Comparison of ENCODE assay signal across 9 cellular contexts in genomic region chr5:74543162-74543995, GRCh38.
DNase-seq lines count a peak whose midpoint lies in the region; TF ChIP-seq lines count a peak whose summit lies in the region.
"Had no signal": no experiment of that assay in that cellular context is flagged by ENCODE, and none has a peak within 500 bp of the region (broad histone marks: within the 10 kb centered on the region; RNA-seq: fewer than 3 reads in every experiment).

No MANE protein-coding gene starts in this region.

- TF ChIP-seq CTCF in BJ (IDR thresholded peaks at IDR 0.05; ENCODE audit: insufficient read depth, low read depth, low read length) (no peak), mammary epithelial cell (conservative IDR thresholded peaks at IDR 0.05 in 1 of 2, IDR thresholded peaks at IDR 0.05 in 1 of 2; ENCODE audit: extremely low read depth in 1 of 2, insufficient read depth in 1 of 2, low read depth in 1 of 2, low read length in 2 of 2) (no peak)

- dilution Hi-C loops in mammary epithelial cell (cut with HindIII; ENCODE audit: low sequenced_read_pairs): loop anchor here (5.0 to 25.0 kb wide), 2 partner anchors 39 to 631 kb away; no protein-coding TSS in a partner anchor

- CTCF ChIA-PET in BJ (lab: Yijun Ruan, JAX) (interaction anchor here (0.6 to 1.6 kb wide), 4 partner anchors 33 to 480 kb away, joined by 3 read pairs; no protein-coding TSS in a partner anchor), mammary epithelial cell (lab: Charles Lee; ENCODE audit: low non-redundant PET) (interaction anchor here (0.5 to 1.1 kb wide), 2 partner anchors 97 to 1056 kb away, joined by 5 to 12 read pairs; partner anchors contain the start of gene ENC1)

- H2AFZ ChIP-seq in mammary epithelial cell (ENCODE audit: low read depth, low read length): peak overlapping the region; percentile 79

- H3K27me3 ChIP-seq in BJ (ENCODE audit: control insufficient read depth, insufficient read depth, low read length) (no peaks in the 10 kb centered on the region), mammary epithelial cell (ENCODE audit: insufficient read depth, low read length) (no peaks in the 10 kb centered on the region)
- H3K27me3 ChIP-seq: neutrophil had no signal

- H3K36me3 ChIP-seq in BJ (ENCODE audit: control insufficient read depth, insufficient read depth, low read length) (no peaks in the 10 kb centered on the region), mammary epithelial cell (ENCODE audit: insufficient read depth, low read length) (no peaks in the 10 kb centered on the region)
- H3K36me3 ChIP-seq: neutrophil had no signal

- intact Hi-C loops in mammary epithelial cell (cut with micrococcal nuclease): loop anchor here (1.0 to 10.0 kb wide), 6 partner anchors 33 to 639 kb away; partner anchors contain the start of gene ENC1

- in situ Hi-C loops in mammary epithelial cell (cut with MboI; ENCODE audit: low sequenced_read_pairs in 2 of 2): no loop called here

- peak overlapping the region; percentile 63 for H3K9ac ChIP-seq in mammary epithelial cell (ENCODE audit: insufficient read depth, low read length)

- POLR2A ChIA-PET in BJ (lab: Charles Lee): interaction anchor here (0.5 to 0.6 kb wide), 3 partner anchors 53 to 1449 kb away, joined by 3 to 5 read pairs (median 3); no protein-coding TSS in a partner anchor

- H3K27ac ChIP-seq in mammary epithelial cell (ENCODE audit: insufficient read depth, low read depth, low read length): peak overlapping the region; percentile 92
- H3K27ac ChIP-seq: neutrophil had no signal

- H3K9me3 ChIP-seq in mammary epithelial cell (replicated peaks; ENCODE audit: insufficient read depth, low read length): no peaks in the 10 kb centered on the region
- H3K9me3 ChIP-seq: neutrophil had no signal

- H3K79me2 ChIP-seq in mammary epithelial cell (ENCODE audit: insufficient read depth, low read length): no peaks in the 10 kb centered on the region

- peak overlapping the region; percentile 82 for H3K4me2 ChIP-seq in mammary epithelial cell (ENCODE audit: insufficient read depth, low read depth, low read length)

- H4K20me1 ChIP-seq in mammary epithelial cell (ENCODE audit: insufficient read depth, low read length): no peaks in the 10 kb centered on the region

- H3K4me3 ChIP-seq in BJ (ENCODE audit: low read depth, low read length): no peak overlapping the region
- peak overlapping the region in 1 of 3 experiments; percentile 16 for H3K4me3 ChIP-seq in mammary epithelial cell (replicated peaks in 1 of 3; ENCODE audit: insufficient read depth in 1 of 3, low read depth in 2 of 3, low read length in 3 of 3)

- no TSS peak for BruUV-seq in mammary epithelial cell (replicated peaks; lab: Mats Ljungman, UMichigan)

- H3K4me1 ChIP-seq in mammary epithelial cell (ENCODE audit: insufficient read depth, low read length): peaks cover 46% of the 10 kb centered on the region

- DNase-seq in BJ (ENCODE audit: low read depth): peak; percentile 52
- DNase-seq in NCI-H1417 treated with DMSO at 0.1 percent for 48 hours (lab: John Stamatoyannopoulos, UW): peak; percentile 25
- DNase-seq in mammary epithelial cell: peak; percentile 91
- DNase-seq in myocyte (ENCODE audit: low read depth): peak; percentile 88
- DNase-seq in NCI-H1694 treated with DMSO at 0.1 percent for 48 hours (lab: John Stamatoyannopoulos, UW): no peak
- no peak for DNase-seq in activated CD4-positive, alpha-beta T cell treated with anti-CD3 and anti-CD28 coated beads, Interleukin-2, amount 50 U/mL, for 4 hours
- no peak for DNase-seq in NCI-H1105 (lab: John Stamatoyannopoulos, UW)
- no peak for DNase-seq in GF-D8 (lab: John Stamatoyannopoulos, UW)

- WGBS in mammary epithelial cell (ENCODE audit: low coverage, missing lambda C conversion rate): 3% methylated on average over 13 of the region's 14 CpGs

Comparison
In these comparisons a context has a peak if more than half of its experiments do, and no peak if none do; other contexts are left out.
1. DNase-seq: peak in BJ (single experiment), NCI-H1417 treated with DMSO at 0.1 percent for 48 hours (single experiment), mammary epithelial cell (single experiment) and myocyte (single experiment); none in NCI-H1694 treated with DMSO at 0.1 percent for 48 hours (single experiment), activated CD4-positive, alpha-beta T cell treated with anti-CD3 and anti-CD28 coated beads, Interleukin-2, amount 50 U/mL, for 4 hours (0 of 2), NCI-H1105 (single experiment) and GF-D8 (single experiment).